Comparison of ENCODE assay signal across 15 cellular contexts in genomic region chr16:89844739-89845339, GRCh38.
"Had no signal": no experiment of that assay in that cellular context is flagged by ENCODE, and none has a peak within 500 bp of the region (broad histone marks: within the 10 kb centered on the region; RNA-seq: fewer than 3 reads in every experiment).

No MANE protein-coding gene starts in this region.

- H3K9me3 Mint-ChIP-seq: activated CD4-positive, alpha-beta memory T cell treated with anti-CD3 and anti-CD28 coated beads, Interleukin-2, amount 10 ng/mL, durations not matched to agents 7 days and 5 days; brain had no signal

- H3K4me1 Mint-ChIP-seq: brain had no signal

- H3K36me3 ChIP-seq: colonic mucosa, neutrophil, right lobe of liver, WERI-Rb-1 had no signal

- H3K27me3 Mint-ChIP-seq: brain had no signal

- H3K9ac ChIP-seq: parathyroid adenoma had no signal

- H3K27ac Mint-ChIP-seq: activated CD4-positive, alpha-beta memory T cell treated with anti-CD3 and anti-CD28 coated beads, Interleukin-2, amount 10 ng/mL, durations not matched to agents 7 days and 5 days; activated CD8-positive, alpha-beta memory T cell treated with anti-CD3 and anti-CD28 coated beads, Interleukin-2, amount 10 ng/mL, durations not matched to agents 7 days and 5 days; brain had no signal

- H2AFZ ChIP-seq: parathyroid adenoma had no signal

- H3K27ac ChIP-seq: colonic mucosa, neutrophil, parathyroid adenoma, right lobe of liver, WERI-Rb-1 had no signal

- ATAC-seq: left ventricle myocardium superior had no signal

- H3K4me3 Mint-ChIP-seq: activated CD4-positive, alpha-beta memory T cell treated with anti-CD3 and anti-CD28 coated beads, Interleukin-2, amount 10 ng/mL, durations not matched to agents 7 days and 5 days; activated CD8-positive, alpha-beta memory T cell treated with anti-CD3 and anti-CD28 coated beads, Interleukin-2, amount 10 ng/mL, durations not matched to agents 7 days and 5 days; brain had no signal

- H3K9me3 ChIP-seq: colonic mucosa, neutrophil, right lobe of liver had no signal

- H3K79me2 ChIP-seq: parathyroid adenoma had no signal

- H3K27me3 ChIP-seq: colonic mucosa, right lobe of liver had no signal

- DNase-seq: colonic mucosa; foreskin melanocyte; kidney glomerular epithelial cell; left ventricle myocardium superior; right lobe of liver; small intestine; stimulated activated CD4-positive, alpha-beta T cell treated with anti-CD3 and anti-CD28 coated beads, Interleukin-15, amount 100 ng/mL, for 24 hours; stimulated activated CD4-positive, alpha-beta T cell treated with anti-CD3 and anti-CD28 coated beads, Interleukin-2, amount 100 ng/mL, for 48 hours; SW 1271; WERI-Rb-1 had no signal

- H3K4me1 ChIP-seq: right lobe of liver had no signal

- H3K4me3 ChIP-seq: colonic mucosa, right lobe of liver had no signal
